Comparison of ENCODE assay signal across 8 cellular contexts in the genomic region with DNA sequence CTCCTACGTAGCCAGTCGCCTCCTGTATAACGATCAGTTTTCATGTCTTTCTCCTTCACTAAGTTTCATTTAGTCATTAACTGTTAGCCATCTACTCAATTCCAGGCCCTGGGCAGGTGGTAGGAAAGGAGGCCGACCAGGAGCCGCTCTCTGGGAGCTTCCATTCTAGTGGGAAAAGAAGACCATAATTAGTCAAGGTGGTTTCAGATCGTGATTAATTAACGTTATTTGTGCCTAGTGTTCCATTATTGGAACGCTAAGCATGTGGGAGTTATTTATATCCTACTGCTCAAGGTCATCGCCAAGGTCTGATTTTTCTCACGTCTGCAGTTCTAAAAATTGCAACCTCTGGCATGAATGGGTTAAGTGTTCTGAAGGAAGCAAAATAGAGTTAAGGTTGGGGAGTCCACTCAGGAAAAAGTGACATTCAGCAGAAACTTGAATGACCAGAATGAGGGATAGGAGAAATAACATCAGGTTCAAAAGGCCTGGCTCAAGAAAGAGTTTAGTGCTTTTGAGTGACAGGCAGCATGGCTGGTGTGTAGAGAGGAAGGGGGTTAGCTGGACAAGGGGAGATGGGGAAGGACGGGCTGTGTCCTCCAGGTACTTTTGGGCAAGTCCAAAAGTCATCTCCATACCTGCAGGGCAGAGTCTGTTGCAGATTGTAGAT. TPM values are rescaled to one million over a fixed set of nuclear protein-coding genes. Genes with fewer than 3 reads are reported as not detected.
A peak's percentile ranks its signal among the peaks of the same experiment; 100 is the strongest.
DNase-seq lines count a peak whose midpoint lies in the region; ATAC-seq and TF ChIP-seq lines count a peak whose summit lies in the region.

No MANE protein-coding gene starts in this region.

- ATAC-seq in HG02610 (IDR thresholded peaks at IDR 0.05; ENCODE audit: unreplicated experiment) = no peak

- H3K27me3 Mint-ChIP-seq in CD8-positive, alpha-beta memory T cell = no peaks in the 10 kb centered on the region
- no peaks in the 10 kb centered on the region for H3K27me3 Mint-ChIP-seq in neural crest cell (ENCODE audit: low read depth)

- H3K9me3 Mint-ChIP-seq in CD8-positive, alpha-beta memory T cell = no peaks in the 10 kb centered on the region
- no peaks in the 10 kb centered on the region for H3K9me3 Mint-ChIP-seq in neural crest cell

- peaks cover 8% of the 10 kb centered on the region for H3K36me3 ChIP-seq in CD8-positive, alpha-beta memory T cell (ENCODE audit: insufficient read depth, low read length)
- peaks cover 24% of the 10 kb centered on the region for H3K36me3 ChIP-seq in NT2/D1 (ENCODE audit: insufficient read depth, insufficient read length, low read length)
- H3K36me3 ChIP-seq in effector memory CD4-positive, alpha-beta T cell (ENCODE audit: control insufficient read depth, insufficient read depth, low read length) = peaks cover 11% of the 10 kb centered on the region

- CTCF ChIA-PET in CD8-positive, alpha-beta memory T cell (lab: Charles Lee) = interaction anchor here (1.0 to 1.7 kb wide), 6 partner anchors 8 to 205 kb away, joined by 3 to 4 read pairs (median 3); no protein-coding TSS in a partner anchor

- peak overlapping the region; percentile 94 for H3K27ac ChIP-seq in CD8-positive, alpha-beta memory T cell (ENCODE audit: low read depth, low read length)
- H3K27ac ChIP-seq in effector memory CD4-positive, alpha-beta T cell (ENCODE audit: insufficient read depth, low read length, poor library complexity, severe bottlenecking) = peak overlapping the region; percentile 97

- peak overlapping the region; percentile 89 for H3K9ac ChIP-seq in NT2/D1 (ENCODE audit: insufficient read length, low read depth)

- no peak for DNase-seq in CD8-positive, alpha-beta memory T cell
- DNase-seq in NT2/D1 (ENCODE audit: low read depth, low spot score) = no peak
- DNase-seq in effector memory CD4-positive, alpha-beta T cell = no peak
- DNase-seq in neural crest cell (ENCODE audit: low read depth, low spot score) = no peak
- no peak for DNase-seq in epidermal melanocyte (ENCODE audit: insufficient read length, low spot score)
- DNase-seq in HuH-7.5 (ENCODE audit: low spot score) = no peak
- DNase-seq in NCI-H748 (lab: John Stamatoyannopoulos, UW; ENCODE audit: unreplicated experiment) = no peak

- H3K4me3 ChIP-seq in CD8-positive, alpha-beta memory T cell (ENCODE audit: low read length) = peak overlapping the region; percentile 89
- peak overlapping the region; percentile 72 for H3K4me3 ChIP-seq in NT2/D1 (ENCODE audit: insufficient read length, low read depth)
- H3K4me3 ChIP-seq in effector memory CD4-positive, alpha-beta T cell (ENCODE audit: insufficient read depth, low read depth, low read length, poor library complexity, severe bottlenecking) = peak overlapping the region; percentile 75

- no peak for TF ChIP-seq CTCF in neural crest cell (conservative IDR thresholded peaks at IDR 0.05)

- peaks cover 3 to 46% (median 7%) of the 10 kb centered on the region in 3 donors for H3K36me3 Mint-ChIP-seq in CD8-positive, alpha-beta memory T cell
- H3K36me3 Mint-ChIP-seq in neural crest cell (ENCODE audit: low read depth) = peaks cover 2% of the 10 kb centered on the region

- no peaks in the 10 kb centered on the region for H3K9me3 ChIP-seq in CD8-positive, alpha-beta memory T cell (ENCODE audit: low read length)
- no peaks in the 10 kb centered on the region for H3K9me3 ChIP-seq in NT2/D1 (ENCODE audit: insufficient read depth, low read length)
- H3K9me3 ChIP-seq in effector memory CD4-positive, alpha-beta T cell (ENCODE audit: control insufficient read depth, low read length) = no peaks in the 10 kb centered on the region

- peaks cover 20% of the 10 kb centered on the region for H3K4me1 ChIP-seq in CD8-positive, alpha-beta memory T cell (ENCODE audit: insufficient read depth, low read length)
- H3K4me1 ChIP-seq in NT2/D1 (ENCODE audit: insufficient read depth, insufficient read length) = no peaks in the 10 kb centered on the region
- peaks cover 21% of the 10 kb centered on the region for H3K4me1 ChIP-seq in effector memory CD4-positive, alpha-beta T cell (ENCODE audit: control insufficient read depth, insufficient read depth, low read length, poor library complexity, severe bottlenecking)

- H3K27ac Mint-ChIP-seq in CD8-positive, alpha-beta memory T cell = peak overlapping the region; percentile 94 to 100 (median 98)
- peak overlapping the region; percentile 94 for H3K27ac Mint-ChIP-seq in neural crest cell (ENCODE audit: unreplicated experiment)

- no peaks in the 10 kb centered on the region for H3K27me3 ChIP-seq in CD8-positive, alpha-beta memory T cell (ENCODE audit: insufficient read depth, low read length, poor library complexity, severe bottlenecking)
- no peaks in the 10 kb centered on the region for H3K27me3 ChIP-seq in NT2/D1 (ENCODE audit: insufficient read depth, insufficient read length)
- H3K27me3 ChIP-seq in effector memory CD4-positive, alpha-beta T cell (replicated peaks; ENCODE audit: control insufficient read depth, insufficient read depth, low read length, poor library complexity, severe bottlenecking) = no peaks in the 10 kb centered on the region

- H3K4me1 Mint-ChIP-seq in CD8-positive, alpha-beta memory T cell = peaks cover 32 to 46% (median 46%) of the 10 kb centered on the region in 3 donors
- H3K4me1 Mint-ChIP-seq in neural crest cell = peaks cover 30% of the 10 kb centered on the region

- POLR2A ChIA-PET in CD8-positive, alpha-beta memory T cell (lab: Charles Lee) = interaction anchor here (0.5 to 1.5 kb wide), 7 partner anchors 10 to 145 kb away, joined by 3 to 7 read pairs (median 5); a partner anchor contains a TSS

- H3K4me3 Mint-ChIP-seq in CD8-positive, alpha-beta memory T cell = peak overlapping the region; percentile 91 to 98 (median 96)
- peak overlapping the region; percentile 96 for H3K4me3 Mint-ChIP-seq in neural crest cell

RNA-seq across cellular contexts. Expression of a gene that starts 0.8 kb away (rescaled TPM):
- total RNA-seq in CD8-positive, alpha-beta memory T cell = 10 to 100 TPM; 11.5 to 12.0 TPM
- polyA plus RNA-seq in CD8-positive, alpha-beta memory T cell = 7.7 TPM
- total RNA-seq in neural crest cell = 9.1 and 9.7 TPM in 2 replicates
